In the genomic region with DNA sequence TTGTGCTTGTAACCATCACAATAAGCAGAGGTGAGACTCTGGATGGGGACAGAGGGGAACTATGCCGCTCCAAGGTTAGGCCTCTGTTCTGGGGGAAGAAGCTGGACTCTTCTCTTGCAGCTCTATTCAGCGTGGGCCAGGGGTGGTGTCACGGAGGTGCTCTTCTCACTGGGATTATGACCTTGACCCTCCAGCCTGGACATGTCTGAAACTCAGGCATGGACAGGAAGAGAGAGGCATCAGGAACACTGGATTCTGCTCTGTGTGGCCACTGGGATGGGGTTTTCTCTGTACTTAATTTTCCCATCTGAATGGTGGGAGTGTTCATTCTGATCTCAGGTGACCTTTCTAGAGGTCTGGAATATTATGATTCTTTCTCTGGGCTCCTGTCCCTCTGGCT, we compare ENCODE assay signal across 1 cellular context.
TF ChIP-seq lines count a peak whose summit lies in the region.

No MANE protein-coding gene starts in this region.

TF ChIP-seq in HEK293, 187 proteins besides CTCF, POLR2A, EP300 and RAD21 (continued from another document):
- TF ChIP-seq, protein P1, sequence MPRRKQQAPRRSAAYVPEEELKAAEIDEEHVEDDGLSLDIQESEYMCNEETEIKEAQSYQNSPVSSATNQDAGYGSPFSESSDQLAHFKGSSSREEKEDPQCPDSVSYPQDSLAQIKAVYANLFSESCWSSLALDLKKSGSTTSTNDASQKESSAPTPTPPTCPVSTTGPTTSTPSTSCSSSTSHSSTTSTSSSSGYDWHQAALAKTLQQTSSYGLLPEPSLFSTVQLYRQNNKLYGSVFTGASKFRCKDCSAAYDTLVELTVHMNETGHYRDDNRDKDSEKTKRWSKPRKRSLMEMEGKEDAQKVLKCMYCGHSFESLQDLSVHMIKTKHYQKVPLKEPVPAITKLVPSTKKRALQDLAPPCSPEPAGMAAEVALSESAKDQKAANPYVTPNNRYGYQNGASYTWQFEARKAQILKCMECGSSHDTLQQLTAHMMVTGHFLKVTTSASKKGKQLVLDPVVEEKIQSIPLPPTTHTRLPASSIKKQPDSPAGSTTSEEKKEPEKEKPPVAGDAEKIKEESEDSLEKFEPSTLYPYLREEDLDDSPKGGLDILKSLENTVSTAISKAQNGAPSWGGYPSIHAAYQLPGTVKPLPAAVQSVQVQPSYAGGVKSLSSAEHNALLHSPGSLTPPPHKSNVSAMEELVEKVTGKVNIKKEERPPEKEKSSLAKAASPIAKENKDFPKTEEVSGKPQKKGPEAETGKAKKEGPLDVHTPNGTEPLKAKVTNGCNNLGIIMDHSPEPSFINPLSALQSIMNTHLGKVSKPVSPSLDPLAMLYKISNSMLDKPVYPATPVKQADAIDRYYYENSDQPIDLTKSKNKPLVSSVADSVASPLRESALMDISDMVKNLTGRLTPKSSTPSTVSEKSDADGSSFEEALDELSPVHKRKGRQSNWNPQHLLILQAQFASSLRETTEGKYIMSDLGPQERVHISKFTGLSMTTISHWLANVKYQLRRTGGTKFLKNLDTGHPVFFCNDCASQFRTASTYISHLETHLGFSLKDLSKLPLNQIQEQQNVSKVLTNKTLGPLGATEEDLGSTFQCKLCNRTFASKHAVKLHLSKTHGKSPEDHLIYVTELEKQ (tag by site-specific recombination; IDR thresholded peaks at IDR 0.05; ENCODE audit: borderline replicate concordance), result no peak
- TF ChIP-seq ZNF623 (tag by site-specific recombination; IDR thresholded peaks at IDR 0.05) (no peak), ZNF510 (tag by site-specific recombination; IDR thresholded peaks at IDR 0.05; ENCODE audit: insufficient replicate concordance) (no peak), ZNF530 (tag by site-specific recombination; IDR thresholded peaks at IDR 0.05; ENCODE audit: low read depth) (no peak), BCL11B (tag by site-specific recombination; IDR thresholded peaks at IDR 0.05; ENCODE audit: low read depth) (no peak), ZNF785 (tag by site-specific recombination; IDR thresholded peaks at IDR 0.05) (no peak), ZNF324 (tag by site-specific recombination; IDR thresholded peaks at IDR 0.05) (no peak), ZNF394 (tag by site-specific recombination; IDR thresholded peaks at IDR 0.05; ENCODE audit: borderline replicate concordance) (no peak), SALL2 (tag by site-specific recombination; IDR thresholded peaks at IDR 0.05; ENCODE audit: borderline replicate concordance) (no peak)
- TF ChIP-seq, protein P2, sequence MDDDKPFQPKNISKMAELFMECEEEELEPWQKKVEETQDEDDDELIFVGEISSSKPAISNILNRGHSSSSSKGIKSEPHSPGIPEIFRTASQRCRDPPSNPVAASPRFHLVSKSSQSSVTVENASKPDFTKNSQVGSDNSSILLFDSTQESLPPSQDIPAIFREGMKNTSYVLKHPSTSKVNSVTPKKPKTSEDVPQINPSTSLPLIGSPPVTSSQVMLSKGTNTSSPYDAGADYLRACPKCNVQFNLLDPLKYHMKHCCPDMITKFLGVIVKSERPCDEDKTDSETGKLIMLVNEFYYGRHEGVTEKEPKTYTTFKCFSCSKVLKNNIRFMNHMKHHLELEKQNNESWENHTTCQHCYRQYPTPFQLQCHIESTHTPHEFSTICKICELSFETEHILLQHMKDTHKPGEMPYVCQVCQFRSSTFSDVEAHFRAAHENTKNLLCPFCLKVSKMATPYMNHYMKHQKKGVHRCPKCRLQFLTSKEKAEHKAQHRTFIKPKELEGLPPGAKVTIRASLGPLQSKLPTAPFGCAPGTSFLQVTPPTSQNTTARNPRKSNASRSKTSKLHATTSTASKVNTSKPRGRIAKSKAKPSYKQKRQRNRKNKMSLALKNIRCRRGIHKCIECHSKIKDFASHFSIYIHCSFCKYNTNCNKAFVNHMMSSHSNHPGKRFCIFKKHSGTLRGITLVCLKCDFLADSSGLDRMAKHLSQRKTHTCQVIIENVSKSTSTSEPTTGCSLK (tag by site-specific recombination; IDR thresholded peaks at IDR 0.05), result no peak
- TF ChIP-seq, protein P3, sequence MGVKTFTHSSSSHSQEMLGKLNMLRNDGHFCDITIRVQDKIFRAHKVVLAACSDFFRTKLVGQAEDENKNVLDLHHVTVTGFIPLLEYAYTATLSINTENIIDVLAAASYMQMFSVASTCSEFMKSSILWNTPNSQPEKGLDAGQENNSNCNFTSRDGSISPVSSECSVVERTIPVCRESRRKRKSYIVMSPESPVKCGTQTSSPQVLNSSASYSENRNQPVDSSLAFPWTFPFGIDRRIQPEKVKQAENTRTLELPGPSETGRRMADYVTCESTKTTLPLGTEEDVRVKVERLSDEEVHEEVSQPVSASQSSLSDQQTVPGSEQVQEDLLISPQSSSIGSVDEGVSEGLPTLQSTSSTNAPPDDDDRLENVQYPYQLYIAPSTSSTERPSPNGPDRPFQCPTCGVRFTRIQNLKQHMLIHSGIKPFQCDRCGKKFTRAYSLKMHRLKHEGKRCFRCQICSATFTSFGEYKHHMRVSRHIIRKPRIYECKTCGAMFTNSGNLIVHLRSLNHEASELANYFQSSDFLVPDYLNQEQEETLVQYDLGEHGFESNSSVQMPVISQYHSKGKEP (tag by site-specific recombination; IDR thresholded peaks at IDR 0.05), result no peak
TF ChIP-seq in HEK293: peak in this region for 0.
